Comparison of ENCODE assay signal across 28 cellular contexts in genomic region chr19:9250630-9251029, GRCh38. TPM values are rescaled to one million over a fixed set of nuclear protein-coding genes. Genes with fewer than 3 reads are reported as not detected.
"Had no signal": no experiment of that assay in that cellular context is flagged by ENCODE, and none has a peak within 500 bp of the region (broad histone marks: within the 10 kb centered on the region; RNA-seq: fewer than 3 reads in every experiment).

Gene OR7E24, plus strand, starts transcription at chr19:9250930. Its CDS starts 114 bp downstream, at chr19:9251044.

- H3K27me3 ChIP-seq: colonic mucosa, esophagus squamous epithelium, foreskin keratinocyte, gastrocnemius medialis, heart right ventricle had no signal

- H3K36me3 ChIP-seq: colonic mucosa, esophagus muscularis mucosa, esophagus squamous epithelium, gastrocnemius medialis, gastroesophageal sphincter, heart left ventricle, heart right ventricle had no signal

- H3K4me3 ChIP-seq: colonic mucosa, coronary artery, dorsolateral prefrontal cortex, esophagus muscularis mucosa, esophagus squamous epithelium, gastrocnemius medialis, gastroesophageal sphincter, heart left ventricle, heart right ventricle had no signal

- H3K9me3 ChIP-seq: colonic mucosa, gastrocnemius medialis had no signal

- H3K4me1 ChIP-seq: colonic mucosa, esophagus muscularis mucosa, esophagus squamous epithelium, foreskin keratinocyte, gastrocnemius medialis, gastroesophageal sphincter, heart left ventricle, heart right ventricle had no signal

- H3K27ac ChIP-seq: colonic mucosa, coronary artery, dorsolateral prefrontal cortex, epithelial cell of prostate, esophagus muscularis mucosa, esophagus squamous epithelium, foreskin keratinocyte, gastrocnemius medialis, gastroesophageal sphincter, heart left ventricle, heart right ventricle had no signal

- DNase-seq: colonic mucosa; cortex of kidney; dermis blood vessel endothelial cell; dorsolateral prefrontal cortex; effector CD4-positive, alpha-beta T cell; effector CD8-positive, alpha-beta T cell; effector memory CD4-positive, alpha-beta T cell; effector memory CD8-positive, alpha-beta T cell; endodermal cell; erythroblast; esophagus squamous epithelium; foreskin fibroblast; foreskin keratinocyte; foreskin melanocyte; gastrocnemius medialis; glutamatergic neuron; head of caudate nucleus; heart left ventricle; heart right ventricle had no signal

- H3K4me1 Mint-ChIP-seq: endodermal cell had no signal

- H3K27me3 Mint-ChIP-seq: dendritic cell treated with granulocyte-macrophage colony-stimulating factor and Interleukin-4, amounts not matched to agents 40 ng/mL and 50 ng/mL, for 4 days had no signal

- ATAC-seq: effector memory CD8-positive, alpha-beta T cell; esophagus mucosa; foreskin keratinocyte; gastrocnemius medialis; gastroesophageal sphincter; heart left ventricle; heart right ventricle had no signal

- H3K27ac Mint-ChIP-seq: dendritic cell treated with granulocyte-macrophage colony-stimulating factor and Interleukin-4, amounts not matched to agents 40 ng/mL and 50 ng/mL, for 4 days; effector memory CD8-positive, alpha-beta T cell; endodermal cell had no signal

- H3K4me3 Mint-ChIP-seq: dendritic cell treated with granulocyte-macrophage colony-stimulating factor and Interleukin-4, amounts not matched to agents 40 ng/mL and 50 ng/mL, for 4 days; effector memory CD8-positive, alpha-beta T cell; endodermal cell had no signal

RNA-seq across cellular contexts. Expression of gene OR7E24, which starts in this region (rescaled TPM):
- polyA plus RNA-seq: endothelial cell of umbilical vein, esophagus, fibroblast of lung, foreskin keratinocyte, heart left ventricle, heart right ventricle had no signal
